Comparison of ENCODE assay signal across 2 cellular contexts in genomic region chr10:114367041-114367675, GRCh38.
TF ChIP-seq lines count a peak whose summit lies in the region.

No MANE protein-coding gene starts in this region.

TF ChIP-seq in HEK293, 187 proteins besides CTCF, POLR2A, EP300 and RAD21:
- TF ChIP-seq ZNF341 (tag by site-specific recombination; IDR thresholded peaks at IDR 0.05; ENCODE audit: low read depth), result 0 out of 2 replicates have a peak, but pooled peaks have one; percentile 36
- no peak for TF ChIP-seq ZNF426 (tag by site-specific recombination; IDR thresholded peaks at IDR 0.05)
- TF ChIP-seq GFI1B (tag by site-specific recombination; IDR thresholded peaks at IDR 0.05), result peak; percentile 7; the same call in 1 of the 2 replicates
- TF ChIP-seq PRDM10 (tag by site-specific recombination; IDR thresholded peaks at IDR 0.05), result peak; percentile 93
TF ChIP-seq in HEK293: peak in this region for 3.

TF ChIP-seq in SK-N-SH, 30 proteins besides CTCF, POLR2A, EP300 and RAD21:
- TF ChIP-seq MXI1 (IDR thresholded peaks at IDR 0.05; ENCODE audit: low read depth, low read length) (0 out of 2 replicates have a peak, but pooled peaks have one; percentile 20), RCOR1 (IDR thresholded peaks at IDR 0.05; ENCODE audit: low read length) (peak; percentile 66; the same call in 1 of the 2 replicates), GATA2 (CRISPR knock-in tag; IDR thresholded peaks at IDR 0.05) (peak; percentile 37; the same call in 1 of the 2 replicates), JUND (IDR thresholded peaks at IDR 0.05) (no peak), TCF12 (IDR thresholded peaks at IDR 0.05) (0 out of 2 replicates have a peak, but pooled peaks have one; percentile 26)
TF ChIP-seq in SK-N-SH: peak in this region for 4.
